In the genomic region with DNA sequence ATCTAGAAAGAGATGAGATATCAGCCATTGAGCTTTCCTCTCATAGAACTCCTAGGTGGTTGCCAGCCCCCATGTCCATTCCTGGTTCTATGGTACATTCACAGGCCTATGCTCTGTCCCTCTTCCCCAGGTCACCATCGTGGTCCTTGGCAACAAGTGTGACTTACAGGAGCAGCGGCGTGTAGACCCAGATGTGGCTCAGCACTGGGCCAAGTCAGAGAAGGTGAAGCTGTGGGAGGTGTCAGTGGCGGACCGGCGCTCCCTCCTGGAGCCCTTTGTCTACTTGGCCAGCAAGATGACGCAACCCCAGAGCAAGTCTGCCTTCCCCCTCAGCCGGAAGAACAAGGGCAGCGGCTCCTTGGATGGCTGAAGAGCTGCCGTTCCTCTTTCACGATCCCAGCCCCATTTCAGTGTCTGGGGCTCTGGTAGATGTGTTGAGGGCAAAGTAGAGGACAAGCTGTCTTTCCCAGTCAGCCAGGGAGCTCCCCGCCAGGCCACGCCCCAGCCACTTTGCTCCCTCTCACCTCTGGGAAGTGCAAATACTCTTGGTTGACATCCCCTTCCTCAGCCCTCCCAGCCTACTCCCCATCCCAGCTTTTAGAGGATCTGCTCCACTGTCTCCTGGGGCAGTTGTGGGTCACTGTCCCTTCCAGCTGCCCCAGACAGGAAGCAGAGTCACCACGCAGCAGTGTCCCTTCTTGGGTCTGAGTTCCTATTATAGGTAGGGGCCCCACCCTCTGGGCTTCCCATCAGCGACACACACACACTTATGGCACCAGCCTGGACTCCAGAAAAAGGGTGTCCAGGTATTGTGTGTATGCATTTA, we compare ENCODE assay signal across 11 cellular contexts. TPM values are rescaled to one million over a fixed set of nuclear protein-coding genes. Genes with fewer than 3 reads are reported as not detected.
A peak's percentile ranks its signal among the peaks of the same experiment; 100 is the strongest.
DNase-seq lines count a peak whose midpoint lies in the region; ATAC-seq, FAIRE-seq and TF ChIP-seq lines count a peak whose summit lies in the region.
"Had no signal": no experiment of that assay in that cellular context is flagged by ENCODE, and none has a peak within 500 bp of the region (broad histone marks: within the 10 kb centered on the region; RNA-seq: fewer than 3 reads in every experiment).

No MANE protein-coding gene starts in this region.

- H3K4me1 ChIP-seq in K562 (replicated peaks in 1 of 2; ENCODE audit: control insufficient read depth in 2 of 2, insufficient read depth in 2 of 2, low read length in 2 of 2), result peaks cover 45 to 56% of the 10 kb centered on the region in 2 experiments
- H3K4me1 ChIP-seq in right lobe of liver, result peaks cover 3 to 42% (median 20%) of the 10 kb centered on the region in 4 donors
- peaks cover 13 to 35% (median 24%) of the 10 kb centered on the region in 4 donors for H3K4me1 ChIP-seq in transverse colon

- H3K4me3 ChIP-seq in K562 (no peak overlapping the region), right lobe of liver (no peak overlapping the region), transverse colon (no peak overlapping the region), WERI-Rb-1 (ENCODE audit: low read depth, low read length) (no peak overlapping the region)

- no peaks in the 10 kb centered on the region for H3K9me1 ChIP-seq in K562 (ENCODE audit: control insufficient read depth, insufficient read depth, low read length)

- H3K9ac ChIP-seq in K562 (ENCODE audit: insufficient read depth in 1 of 2, low read depth in 2 of 2, low read length in 2 of 2), result peak overlapping the region; percentile 73 to 80

- TF ChIP-seq CTCF in K562 (IDR thresholded peaks at IDR 0.05 in 2 of 3, conservative IDR thresholded peaks at IDR 0.05 in 1 of 3; ENCODE audit: insufficient read depth in 2 of 3, low read depth in 1 of 3, low read length in 3 of 3) (0 out of 6 replicates have a peak, but pooled peaks of 1 of the 3 experiments have one; percentile 1), right lobe of liver (IDR thresholded peaks at IDR 0.05) (no peak), transverse colon (IDR thresholded peaks at IDR 0.05) (no peak), WERI-Rb-1 (IDR thresholded peaks at IDR 0.05; ENCODE audit: low read depth, low read length) (no peak)

- TF ChIP-seq POLR2A in K562 (conservative IDR thresholded peaks at IDR 0.05), result 0 out of 2 replicates have a peak, but pooled peaks have one; percentile 25
- no peak for TF ChIP-seq POLR2A in right lobe of liver (IDR thresholded peaks at IDR 0.05)
- no peak for TF ChIP-seq POLR2A in transverse colon (IDR thresholded peaks at IDR 0.05)

- DNase-seq in activated T-cell treated with anti-CD3 and anti-CD28 coated beads, Interleukin-2, amount 50 U/mL, for 24 hours, result no peak
- DNase-seq in activated T-cell treated with anti-CD3 and anti-CD28 coated beads, Interleukin-2, amount 50 U/mL, for 1 hour, result no peak
- DNase-seq in K562 (ENCODE audit: extremely low read depth in 1 of 4, low spot score in 3 of 4) (peak in 3 of 4 experiments; percentile 45 to 86 (median 76)), right lobe of liver (peak in 2 of 3 donors; percentile 65 to 71), transverse colon (no peak), WERI-Rb-1 (no peak)
- DNase-seq: activated effector memory CD4-positive, alpha-beta T cell treated with Interleukin-2 at 50 U/mL for 16 hours; T-helper 17 cell had no signal

- peak overlapping the region; percentile 71 for H3K4me2 ChIP-seq in K562 (ENCODE audit: insufficient read depth, low read length)

- H3K27ac ChIP-seq in K562 (ENCODE audit: extremely low read depth, low read depth, low read length) (peak overlapping the region; percentile 84), right lobe of liver (peak overlapping the region; percentile 26 to 59 (median 56)), transverse colon (peak overlapping the region; percentile 57 to 77 (median 69)), WERI-Rb-1 (no peak overlapping the region)

- peaks cover 52% of the 10 kb centered on the region for H3K36me3 Mint-ChIP-seq in activated T-cell treated with anti-CD3 and anti-CD28 coated beads, Interleukin-2, amount 50 U/mL, for 24 hours (ENCODE audit: low read depth)

- intact Hi-C loops in K562 (cut with micrococcal nuclease), result loop anchor here (2.0 to 5.0 kb wide), 2 partner anchors 93 to 294 kb away; no protein-coding TSS in a partner anchor
- intact Hi-C loops in right lobe of liver (cut with DNase I), result loop anchor here (10.0 kb wide), 1 partner anchor 59 kb away; the partner anchor contains the start of gene CNP (in 2 of the 2)
- intact Hi-C loops in transverse colon (cut with DNase I; ENCODE audit: low total_unique reads), result no loop called here

- H3K79me2 ChIP-seq in K562 (ENCODE audit: control insufficient read depth, insufficient read depth, low read length), result peaks cover 16% of the 10 kb centered on the region

- TF ChIP-seq EP300 in K562 (IDR thresholded peaks at IDR 0.05; ENCODE audit: low read length) (peak; percentile 82), transverse colon (IDR thresholded peaks at IDR 0.05; ENCODE audit: low read depth) (no peak)

- ATAC-seq in K562 (peak; percentile 73), right lobe of liver (peak; percentile 9 to 45 (median 25)), GM18858 (IDR thresholded peaks at IDR 0.05; ENCODE audit: unreplicated experiment) (no peak), HG02938 (IDR thresholded peaks at IDR 0.05; ENCODE audit: unreplicated experiment) (no peak)

- peak; percentile 81 for FAIRE-seq in K562 (lab: Jason Lieb, UNC)

- peaks cover 2% of the 10 kb centered on the region for H3K9me3 Mint-ChIP-seq in activated T-cell treated with anti-CD3 and anti-CD28 coated beads, Interleukin-2, amount 50 U/mL, for 24 hours
- H3K9me3 Mint-ChIP-seq: nephron had no signal

- CTCF ChIA-PET in K562 (lab: Yijun Ruan, JAX; ENCODE audit: low intra/inter-chr PET ratio), result interaction anchor here (0.9 to 2.3 kb wide), 3 partner anchors 89 to 158 kb away, joined by 3 to 23 read pairs (median 3); partner anchors contain the start of gene DHX58

- peak; percentile 19 to 34; a peak in 2 of 4 replicates for TF ChIP-seq RAD21 in K562 (CRISPR knock-in tag; conservative IDR thresholded peaks at IDR 0.05 in 1 of 2, IDR thresholded peaks at IDR 0.05 in 1 of 2)

- in situ Hi-C loops in K562 (cut with MboI) (no loop called here), transverse colon (cut with MboI; ENCODE audit: low pct_ligation_motif_present in 1 of 4, low pct_unique_long_range_greater_than_20kb in 1 of 4, low sequenced_read_pairs in 3 of 4) (loop anchor here in 1 of 4 donors (5.0 kb wide), 1 partner anchor 89 kb away; the partner anchor contains the start of gene DHX58)

- peaks cover 36% of the 10 kb centered on the region for H3K4me1 Mint-ChIP-seq in activated T-cell treated with anti-CD3 and anti-CD28 coated beads, Interleukin-2, amount 50 U/mL, for 24 hours (ENCODE audit: low read depth)

- H3K36me3 ChIP-seq in K562 (ENCODE audit: control insufficient read depth, insufficient read depth, low read length) (peaks cover 34% of the 10 kb centered on the region), right lobe of liver (peaks cover 0 to 8% (median 4%) of the 10 kb centered on the region in 4 donors), transverse colon (peaks cover 0 to 17% (median 2%) of the 10 kb centered on the region in 4 donors), WERI-Rb-1 (peaks cover 44% of the 10 kb centered on the region)

- H3K9me3 ChIP-seq in K562 (replicated peaks; ENCODE audit: control insufficient read depth, insufficient read depth, low read depth, low read length) (no peaks in the 10 kb centered on the region), right lobe of liver (no peaks in the 10 kb centered on the region), transverse colon (no peaks in the 10 kb centered on the region), WERI-Rb-1 (ENCODE audit: severe bottlenecking) (no peaks in the 10 kb centered on the region)

- peak overlapping the region; percentile 25; the same call in 1 of the 2 replicates for H2AFZ ChIP-seq in K562 (ENCODE audit: low read depth, low read length)

- no peak overlapping the region for H3K4me3 Mint-ChIP-seq in activated T-cell treated with anti-CD3 and anti-CD28 coated beads, Interleukin-2, amount 50 U/mL, for 24 hours
- H3K4me3 Mint-ChIP-seq: T-helper 17 cell had no signal

- H3K27ac Mint-ChIP-seq in activated T-cell treated with anti-CD3 and anti-CD28 coated beads, Interleukin-2, amount 50 U/mL, for 24 hours, result peak overlapping the region; percentile 61

- WGBS in K562 (ENCODE audit: insufficient coverage, low coverage, missing lambda C conversion rate), result 14% methylated on average over 15 of the region's 15 CpGs
- WGBS in right lobe of liver (ENCODE audit: insufficient coverage, low coverage, low lambda C conversion rate, missing lambda C conversion rate), result 18% methylated on average over 6 of the region's 15 CpGs
- WGBS in transverse colon (ENCODE audit: low coverage in 1 of 2), 2 donors, result 88% methylated on average over 15 of the region's 15 CpGs; no CpG with 5 or more reads in 1 of the 2 donors

- H3K27me3 ChIP-seq in K562 (ENCODE audit: control insufficient read depth in 2 of 2, insufficient read depth in 2 of 2, low read length in 2 of 2), result no peaks in the 10 kb centered on the region
- no peaks in the 10 kb centered on the region for H3K27me3 ChIP-seq in right lobe of liver
- H3K27me3 ChIP-seq in transverse colon, result no peaks in the 10 kb centered on the region
- no peaks in the 10 kb centered on the region for H3K27me3 ChIP-seq in WERI-Rb-1 (ENCODE audit: insufficient read depth, low read depth, severe bottlenecking)

- H3K27me3 Mint-ChIP-seq in activated T-cell treated with anti-CD3 and anti-CD28 coated beads, Interleukin-2, amount 50 U/mL, for 24 hours, result no peaks in the 10 kb centered on the region

- POLR2A ChIA-PET in K562 (lab: Yijun Ruan, JAX), result interaction anchor here (0.6 to 1.3 kb wide), 13 partner anchors 10 to 402 kb away, joined by 3 to 5 read pairs (median 3); partner anchors contain the start of gene GHDC

- BruUV-seq in K562 (replicated peaks; lab: Mats Ljungman, UMichigan), result no TSS peak

- no peaks in the 10 kb centered on the region for H4K20me1 ChIP-seq in K562 (replicated peaks; ENCODE audit: control insufficient read depth, insufficient read depth, low read length)

RNA-seq across cellular contexts. Expression of gene NKIRAS2, which starts 3.8 kb away (rescaled TPM):
- 17.2 and 40.4 TPM in 2 replicates for total RNA-seq in K562 (2011; cell fraction: chromatin; rRNA removed; ENCODE audit: low replicate concordance)
- 28.6 and 34.4 TPM in 2 replicates for total RNA-seq in K562 (2011; cell fraction: nucleolus; rRNA removed)
- 33.1 and 41.8 TPM in 2 replicates for total RNA-seq in K562 (2011; cell fraction: nucleoplasm; rRNA removed)
- total RNA-seq in K562 (2014; rRNA removed) (64.6 and 66.9 TPM in 2 replicates), K562 (2014; rRNA removed; fragmentation: Illumina TruSeq; extraction: Trizol) (17.9 and 18.7 TPM in 2 replicates), K562 (2015; rRNA removed; fragmentation: Illumina TruSeq; extraction: Trizol) (22.1 and 23.1 TPM in 2 replicates), K562 (2021) (37.8 and 45.5 TPM in 2 replicates), right lobe of liver (10 to 100 TPM; 11.1 to 27.0 (median 12.3) TPM), transverse colon (10 to 100 TPM; 20.5 to 52.7 (median 35.0) TPM)
- polyA plus RNA-seq in K562 (2011; rRNA removed) (29.8 and 36.2 TPM in 2 replicates), K562 (2014; fragmentation: Illumina TruSeq; extraction: Trizol) (60.7 and 65.5 TPM in 2 replicates), K562 (2014; fragmentation: Nextera tagmentation; extraction: Ambion mirVana) (10 to 100 TPM; 10.1 to 14.6 TPM), K562 (2014; rRNA removed) (58.7 and 68.6 TPM in 2 replicates)
- 39.9 and 51.1 TPM in 2 replicates for polyA plus RNA-seq in K562 (2011; cell fraction: cytosol; rRNA removed)
- 23.3 and 30.8 TPM in 2 replicates for polyA plus RNA-seq in K562 (2011; cell fraction: nucleus; rRNA removed)
- 35.4 and 103 TPM in 2 replicates for polyA plus RNA-seq in K562 (2012)
- 18.3 and 23.9 TPM in 2 replicates for polyA minus RNA-seq in K562 (2011; rRNA and poly(A)+ RNA removed)
- polyA minus RNA-seq in K562 (2011; cell fraction: cytosol; rRNA and poly(A)+ RNA removed), result 18.9 and 19.3 TPM in 2 replicates
- polyA minus RNA-seq in K562 (2011; cell fraction: nucleus; rRNA and poly(A)+ RNA removed), result 10.6 and 14.3 TPM in 2 replicates

RNA-seq across cellular contexts. Expression of gene DNAJC7, which starts 6.5 kb away (rescaled TPM):
- 180 and 244 TPM in 2 replicates for total RNA-seq in K562 (2011; cell fraction: chromatin; rRNA removed; ENCODE audit: low replicate concordance)
- 111 and 117 TPM in 2 replicates for total RNA-seq in K562 (2011; cell fraction: nucleolus; rRNA removed)
- 168 and 236 TPM in 2 replicates for total RNA-seq in K562 (2011; cell fraction: nucleoplasm; rRNA removed)
- 145 and 157 TPM in 2 replicates for total RNA-seq in K562 (2014; rRNA removed)
- total RNA-seq in K562 (2014; rRNA removed; fragmentation: Illumina TruSeq; extraction: Trizol), result 262 and 288 TPM in 2 replicates
- total RNA-seq in K562 (2015; rRNA removed; fragmentation: Illumina TruSeq; extraction: Trizol), result 191 and 206 TPM in 2 replicates
- 149 and 153 TPM in 2 replicates for total RNA-seq in K562 (2021)
- polyA plus RNA-seq in K562 (2011; rRNA removed), result 75.6 and 120 TPM in 2 replicates
- 29.9 and 31.1 TPM in 2 replicates for polyA plus RNA-seq in K562 (2011; cell fraction: cytosol; rRNA removed)
- 49.5 and 50.7 TPM in 2 replicates for polyA plus RNA-seq in K562 (2011; cell fraction: nucleus; rRNA removed)
- polyA plus RNA-seq in K562 (2012), result 172 and 176 TPM in 2 replicates
- polyA plus RNA-seq in K562 (2014; fragmentation: Illumina TruSeq; extraction: Trizol), result 206 and 239 TPM in 2 replicates
- polyA plus RNA-seq in K562 (2014; fragmentation: Nextera tagmentation; extraction: Ambion mirVana), result 10 to 100 TPM; 85.8 to 94.3 TPM
- 148 and 173 TPM in 2 replicates for polyA plus RNA-seq in K562 (2014; rRNA removed)
- polyA minus RNA-seq in K562 (2011; rRNA and poly(A)+ RNA removed), result 82.6 and 112 TPM in 2 replicates
- polyA minus RNA-seq in K562 (2011; cell fraction: cytosol; rRNA and poly(A)+ RNA removed), result 46.2 and 60.0 TPM in 2 replicates
- polyA minus RNA-seq in K562 (2011; cell fraction: nucleus; rRNA and poly(A)+ RNA removed), result 49.0 and 75.2 TPM in 2 replicates
- 10 to 100 TPM; 32.7 to 40.3 (median 35.2) TPM for total RNA-seq in right lobe of liver
- total RNA-seq in transverse colon, result 10 to 100 TPM; 18.1 to 87.5 (median 64.5) TPM

RNA-seq across cellular contexts. Expression of gene C17orf113, which starts 26.7 kb away (rescaled TPM):
- 0.88 and 2.5 TPM in 2 replicates for total RNA-seq in K562 (2011; cell fraction: chromatin; rRNA removed; ENCODE audit: low replicate concordance)
- total RNA-seq in K562 (2011; cell fraction: nucleolus; rRNA removed), result 1.8 and 2.0 TPM in 2 replicates
- total RNA-seq in K562 (2011; cell fraction: nucleoplasm; rRNA removed), result 0.95 and 1.2 TPM in 2 replicates
- total RNA-seq in K562 (2014; rRNA removed) (0.78 and 0.86 TPM in 2 replicates), K562 (2014; rRNA removed; fragmentation: Illumina TruSeq; extraction: Trizol) (0.22 and 0.29 TPM in 2 replicates), K562 (2015; rRNA removed; fragmentation: Illumina TruSeq; extraction: Trizol) (0.29 and 0.34 TPM in 2 replicates), K562 (2021) (1.1 and 1.2 TPM in 2 replicates), right lobe of liver (under 1 TPM; 0.06 to 0.42 (median 0.12) TPM), transverse colon (1 to 10 TPM in 2 of 4 donors, under 1 TPM in 1, not detected in 1; 0.37 to 4.1 (median 3.7) TPM)
- polyA plus RNA-seq in K562 (2011; rRNA removed) (0.49 and 0.55 TPM in 2 replicates), K562 (2014; fragmentation: Illumina TruSeq; extraction: Trizol) (0.31 and 0.61 TPM in 2 replicates), K562 (2014; fragmentation: Nextera tagmentation; extraction: Ambion mirVana) (under 1 TPM; 0.10 to 0.17 TPM), K562 (2014; rRNA removed) (0.38 and 0.71 TPM in 2 replicates)
- 0.56 and 0.91 TPM in 2 replicates for polyA plus RNA-seq in K562 (2011; cell fraction: cytosol; rRNA removed)
- polyA plus RNA-seq in K562 (2011; cell fraction: nucleus; rRNA removed), result 0.65 and 1.1 TPM in 2 replicates
- polyA plus RNA-seq in K562 (2012), result 0.86 and 1.8 TPM in 2 replicates
- 0.09 and 0.35 TPM in 2 replicates for polyA minus RNA-seq in K562 (2011; rRNA and poly(A)+ RNA removed)
- polyA minus RNA-seq in K562 (2011; cell fraction: cytosol; rRNA and poly(A)+ RNA removed), result 0.64 and 0.67 TPM in 2 replicates
- polyA minus RNA-seq in K562 (2011; cell fraction: nucleus; rRNA and poly(A)+ RNA removed), result 0.22 and 0.27 TPM in 2 replicates

RNA-seq across cellular contexts. Expression of gene CNP, which starts 57.1 kb away (rescaled TPM):
- 33.1 and 94.9 TPM in 2 replicates for total RNA-seq in K562 (2011; cell fraction: chromatin; rRNA removed; ENCODE audit: low replicate concordance)
- total RNA-seq in K562 (2011; cell fraction: nucleolus; rRNA removed), result 31.3 and 42.9 TPM in 2 replicates
- 37.7 and 39.6 TPM in 2 replicates for total RNA-seq in K562 (2011; cell fraction: nucleoplasm; rRNA removed)
- 45.4 and 45.8 TPM in 2 replicates for total RNA-seq in K562 (2014; rRNA removed)
- 15.9 and 18.6 TPM in 2 replicates for total RNA-seq in K562 (2014; rRNA removed; fragmentation: Illumina TruSeq; extraction: Trizol)
- 31.8 and 32.1 TPM in 2 replicates for total RNA-seq in K562 (2015; rRNA removed; fragmentation: Illumina TruSeq; extraction: Trizol)
- 49.4 and 52.0 TPM in 2 replicates for total RNA-seq in K562 (2021)
- polyA plus RNA-seq in K562 (2011; rRNA removed), result 15.5 and 20.7 TPM in 2 replicates
- polyA plus RNA-seq in K562 (2011; cell fraction: cytosol; rRNA removed), result 11.4 and 24.5 TPM in 2 replicates
- 10.2 and 21.9 TPM in 2 replicates for polyA plus RNA-seq in K562 (2011; cell fraction: nucleus; rRNA removed)
- polyA plus RNA-seq in K562 (2012), result 30.0 and 34.8 TPM in 2 replicates
- polyA plus RNA-seq in K562 (2014; fragmentation: Illumina TruSeq; extraction: Trizol), result 33.2 and 37.5 TPM in 2 replicates
- polyA plus RNA-seq in K562 (2014; fragmentation: Nextera tagmentation; extraction: Ambion mirVana), result 1 to 10 TPM; 1.7 to 3.8 TPM
- 29.1 and 30.2 TPM in 2 replicates for polyA plus RNA-seq in K562 (2014; rRNA removed)
- polyA minus RNA-seq in K562 (2011; rRNA and poly(A)+ RNA removed), result 19.5 and 44.8 TPM in 2 replicates
- 36.4 and 44.8 TPM in 2 replicates for polyA minus RNA-seq in K562 (2011; cell fraction: cytosol; rRNA and poly(A)+ RNA removed)
- 11.0 and 11.9 TPM in 2 replicates for polyA minus RNA-seq in K562 (2011; cell fraction: nucleus; rRNA and poly(A)+ RNA removed)
- 10 to 100 TPM; 30.1 to 42.7 (median 33.0) TPM for total RNA-seq in right lobe of liver
- total RNA-seq in transverse colon, result 100 to 1,000 TPM in 1 of 4 donors, 10 to 100 TPM in 3; 32.6 to 133 (median 54.2) TPM

Comparison
In these comparisons a context has a peak if more than half of its experiments do, and no peak if none do; other contexts are left out.
1. DNase-seq: peak in K562 (3 of 4) and right lobe of liver (2 of 3); none in activated T-cell treated with anti-CD3 and anti-CD28 coated beads, Interleukin-2, amount 50 U/mL, for 24 hours (single experiment), activated T-cell treated with anti-CD3 and anti-CD28 coated beads, Interleukin-2, amount 50 U/mL, for 1 hour (single experiment), transverse colon (single experiment) and WERI-Rb-1 (single experiment).
2. ATAC-seq: peak in K562 (single experiment) and right lobe of liver (4 of 4); none in GM18858 (single experiment) and HG02938 (single experiment).